Comparison of ENCODE assay signal across 15 cellular contexts in genomic region chr19:55027472-55028337, GRCh38.
DNase-seq lines count a peak whose midpoint lies in the region; ATAC-seq lines count a peak whose summit lies in the region.
"Had no signal": no experiment of that assay in that cellular context is flagged by ENCODE, and none has a peak within 500 bp of the region (broad histone marks: within the 10 kb centered on the region; RNA-seq: fewer than 3 reads in every experiment).

No MANE protein-coding gene starts in this region.

- peaks cover 17% of the 10 kb centered on the region for H3K36me3 Mint-ChIP-seq in central memory CD8-positive, alpha-beta T cell (ENCODE audit: insufficient read depth)

- H3K4me1 Mint-ChIP-seq in stimulated activated naive CD8-positive, alpha-beta T cell treated with anti-CD3 and anti-CD28 coated beads, Interleukin-15, amount 100 ng/mL, for 72 hours: peaks cover 4% of the 10 kb centered on the region
- H3K4me1 Mint-ChIP-seq in central memory CD8-positive, alpha-beta T cell: peaks cover 10% of the 10 kb centered on the region

- DNase-seq in stimulated activated naive CD8-positive, alpha-beta T cell treated with anti-CD3 and anti-CD28 coated beads, Interleukin-15, amount 100 ng/mL, for 72 hours: no peak
- DNase-seq in stimulated activated naive CD8-positive, alpha-beta T cell treated with anti-CD3 and anti-CD28 coated beads, Interleukin-15, Interleukin-2, amounts not matched to agents 100 U/mL and 50 U/mL, for 24 hours: no peak
- DNase-seq in NCI-H2227 (lab: John Stamatoyannopoulos, UW; ENCODE audit: unreplicated experiment): peak; percentile 95
- DNase-seq in central memory CD8-positive, alpha-beta T cell (ENCODE audit: low spot score in 2 of 2): no peak
- DNase-seq in SKM-1 treated with dmso at 0.1 percent for 144 hours (lab: John Stamatoyannopoulos, UW; ENCODE audit: unreplicated experiment): no peak
- no peak for DNase-seq in substantia nigra (lab: John Stamatoyannopoulos, UW)
- DNase-seq in HCEC 1CT: no peak
- DNase-seq in dedifferentiated amniotic fluid mesenchymal stem cell (ENCODE audit: extremely low spot score): no peak
- DNase-seq: activated CD8-positive, alpha-beta memory T cell treated with anti-CD3 and anti-CD28 coated beads for 24 hours; activated naive CD8-positive, alpha-beta T cell treated with anti-CD3 and anti-CD28 coated beads for 36 hours; C1 segment of cervical spinal cord; nucleus accumbens had no signal

- H3K9me3 Mint-ChIP-seq in stimulated activated naive CD8-positive, alpha-beta T cell treated with anti-CD3 and anti-CD28 coated beads, Interleukin-15, amount 100 ng/mL, for 72 hours: peaks cover 15 to 29% of the 10 kb centered on the region in 2 donors
- H3K9me3 Mint-ChIP-seq in central memory CD8-positive, alpha-beta T cell: peaks cover 14% of the 10 kb centered on the region

- no peak overlapping the region for H3K27ac ChIP-seq in substantia nigra (ENCODE audit: low read depth, low read length, poor library complexity, severe bottlenecking)
- H3K27ac ChIP-seq: SJCRH30 had no signal

- H3K27me3 Mint-ChIP-seq in stimulated activated naive CD8-positive, alpha-beta T cell treated with anti-CD3 and anti-CD28 coated beads, Interleukin-15, amount 100 ng/mL, for 72 hours: no peaks in the 10 kb centered on the region
- no peaks in the 10 kb centered on the region for H3K27me3 Mint-ChIP-seq in central memory CD8-positive, alpha-beta T cell
- H3K27me3 Mint-ChIP-seq: activated naive CD8-positive, alpha-beta T cell treated with anti-CD3 and anti-CD28 coated beads for 36 hours; dendritic cell treated with granulocyte-macrophage colony-stimulating factor and Interleukin-4, amounts not matched to agents 40 ng/mL and 50 ng/mL, for 4 days had no signal

- ATAC-seq in stimulated activated naive CD8-positive, alpha-beta T cell treated with anti-CD3 and anti-CD28 coated beads, Interleukin-15, amount 100 ng/mL, for 72 hours: peak; percentile 15
- ATAC-seq in stimulated activated naive CD8-positive, alpha-beta T cell treated with anti-CD3 and anti-CD28 coated beads, Interleukin-15, Interleukin-2, amounts not matched to agents 100 U/mL and 50 U/mL, for 24 hours: no peak
- ATAC-seq in central memory CD8-positive, alpha-beta T cell (replicated peaks; ENCODE audit: extremely low read depth, poor library complexity, severe bottlenecking): no peak
- ATAC-seq: left lobe of liver had no signal

- no peak overlapping the region for H3K27ac Mint-ChIP-seq in stimulated activated naive CD8-positive, alpha-beta T cell treated with anti-CD3 and anti-CD28 coated beads, Interleukin-15, amount 100 ng/mL, for 72 hours
- peak overlapping the region; percentile 6 for H3K27ac Mint-ChIP-seq in central memory CD8-positive, alpha-beta T cell (ENCODE audit: low read depth)
- H3K27ac Mint-ChIP-seq: activated naive CD8-positive, alpha-beta T cell treated with anti-CD3 and anti-CD28 coated beads for 36 hours; dendritic cell treated with granulocyte-macrophage colony-stimulating factor and Interleukin-4, amounts not matched to agents 40 ng/mL and 50 ng/mL, for 4 days had no signal

- H3K4me3 Mint-ChIP-seq in stimulated activated naive CD8-positive, alpha-beta T cell treated with anti-CD3 and anti-CD28 coated beads, Interleukin-15, amount 100 ng/mL, for 72 hours: no peak overlapping the region
- no peak overlapping the region for H3K4me3 Mint-ChIP-seq in central memory CD8-positive, alpha-beta T cell
- H3K4me3 Mint-ChIP-seq: activated naive CD8-positive, alpha-beta T cell treated with anti-CD3 and anti-CD28 coated beads for 36 hours; dendritic cell treated with granulocyte-macrophage colony-stimulating factor and Interleukin-4, amounts not matched to agents 40 ng/mL and 50 ng/mL, for 4 days had no signal
